In genomic region chr1:226123212-226123560, GRCh38 we compare ENCODE assay signal across 9 cellular contexts.
DNase-seq lines count a peak whose midpoint lies in the region; ATAC-seq and TF ChIP-seq lines count a peak whose summit lies in the region.
"Had no signal": no experiment of that assay in that cellular context is flagged by ENCODE, and none has a peak within 500 bp of the region (broad histone marks: within the 10 kb centered on the region; RNA-seq: fewer than 3 reads in every experiment).

No MANE protein-coding gene starts in this region.

- H3K4me1 Mint-ChIP-seq in activated naive CD4-positive, alpha-beta T cell treated with anti-CD3 and anti-CD28 coated beads, Interleukin-2, amount 50 U/mL, for 24 hours = peaks cover 33% of the 10 kb centered on the region
- H3K4me1 Mint-ChIP-seq in activated B cell treated with CpG ODN at 0.5 μM for 24 hours (peaks cover 86% of the 10 kb centered on the region), immature natural killer cell (peaks cover 18 to 21% of the 10 kb centered on the region in 2 donors), type B pancreatic cell (ENCODE audit: unreplicated experiment) (peaks cover 43% of the 10 kb centered on the region)

- H3K4me3 Mint-ChIP-seq in activated naive CD4-positive, alpha-beta T cell treated with anti-CD3 and anti-CD28 coated beads, Interleukin-2, amount 50 U/mL, for 24 hours = peak overlapping the region; percentile 47
- H3K4me3 Mint-ChIP-seq in activated B cell treated with CpG ODN at 0.5 μM for 24 hours = peak overlapping the region; percentile 92
- H3K4me3 Mint-ChIP-seq in immature natural killer cell = peak overlapping the region; percentile 76 to 89 (median 87)
- H3K4me3 Mint-ChIP-seq in type B pancreatic cell = peak overlapping the region; percentile 88

- DNase-seq in activated naive CD4-positive, alpha-beta T cell (lab: John Stamatoyannopoulos, UW) = no peak
- no peak for DNase-seq in activated B cell treated with CpG ODN at 0.5 μM for 24 hours
- DNase-seq in immature natural killer cell = no peak
- no peak for DNase-seq in type B pancreatic cell (ENCODE audit: extremely low spot score, unreplicated experiment)
- DNase-seq in NCI-H774 (lab: John Stamatoyannopoulos, UW) = no peak
- DNase-seq: foreskin melanocyte had no signal

- no peaks in the 10 kb centered on the region for H3K9me3 Mint-ChIP-seq in activated naive CD4-positive, alpha-beta T cell treated with anti-CD3 and anti-CD28 coated beads, Interleukin-2, amount 50 U/mL, for 24 hours
- H3K9me3 Mint-ChIP-seq in activated B cell treated with CpG ODN at 0.5 μM for 24 hours = no peaks in the 10 kb centered on the region
- H3K9me3 Mint-ChIP-seq in immature natural killer cell = no peaks in the 10 kb centered on the region
- no peaks in the 10 kb centered on the region for H3K9me3 Mint-ChIP-seq in type B pancreatic cell

- CTCF ChIA-PET in activated B cell treated with CpG ODN at 0.5 μM for 24 hours (lab: Charles Lee) = interaction anchor here (1.0 to 6.8 kb wide), 13 partner anchors 10 to 285 kb away, joined by 3 to 209 read pairs (median 4); partner anchors contain the start of gene PARP1

- intact Hi-C loops in activated B cell treated with CpG ODN at 0.5 μM for 24 hours (cut with micrococcal nuclease) = loop anchor here (2.0 to 10.0 kb wide), 4 partner anchors 248 to 646 kb away; partner anchors contain the start of gene SRP9

- no peaks in the 10 kb centered on the region for H3K27me3 Mint-ChIP-seq in activated naive CD4-positive, alpha-beta T cell treated with anti-CD3 and anti-CD28 coated beads, Interleukin-2, amount 50 U/mL, for 24 hours
- H3K27me3 Mint-ChIP-seq in activated B cell treated with CpG ODN at 0.5 μM for 24 hours (no peaks in the 10 kb centered on the region), immature natural killer cell (ENCODE audit: low read depth in 3 of 3) (peaks cover 6 to 19% (median 8%) of the 10 kb centered on the region in 3 donors), type B pancreatic cell (no peaks in the 10 kb centered on the region)

- no peak for ATAC-seq in activated B cell treated with CpG ODN at 0.5 μM for 24 hours (ENCODE audit: low read depth)
- no peak for ATAC-seq in GM19351 (IDR thresholded peaks at IDR 0.05; ENCODE audit: unreplicated experiment)
- ATAC-seq in HG03175 (IDR thresholded peaks at IDR 0.05; ENCODE audit: unreplicated experiment) = no peak

- no peaks in the 10 kb centered on the region for H3K36me3 Mint-ChIP-seq in activated naive CD4-positive, alpha-beta T cell treated with anti-CD3 and anti-CD28 coated beads, Interleukin-2, amount 50 U/mL, for 24 hours
- H3K36me3 Mint-ChIP-seq in activated B cell treated with CpG ODN at 0.5 μM for 24 hours (ENCODE audit: low read depth) (peaks cover 2% of the 10 kb centered on the region), immature natural killer cell (no peaks in the 10 kb centered on the region), type B pancreatic cell (no peaks in the 10 kb centered on the region)

- TF ChIP-seq CTCF in activated B cell treated with CpG ODN at 0.5 μM for 24 hours (IDR thresholded peaks at IDR 0.05) (no peak), type B pancreatic cell (conservative IDR thresholded peaks at IDR 0.05) (no peak)

- H3K27ac Mint-ChIP-seq in activated naive CD4-positive, alpha-beta T cell treated with anti-CD3 and anti-CD28 coated beads, Interleukin-2, amount 50 U/mL, for 24 hours = peak overlapping the region; percentile 79
- H3K27ac Mint-ChIP-seq in activated B cell treated with CpG ODN at 0.5 μM for 24 hours = peak overlapping the region; percentile 100
- peak overlapping the region in 5 of 6 donors; percentile 83 to 96 (median 91) for H3K27ac Mint-ChIP-seq in immature natural killer cell
- H3K27ac Mint-ChIP-seq in type B pancreatic cell = peak overlapping the region; percentile 33

- POLR2A ChIA-PET in activated B cell treated with CpG ODN at 0.5 μM for 24 hours (lab: Charles Lee) = interaction anchor here (0.5 to 6.6 kb wide), 22 partner anchors 9 to 425 kb away, joined by 3 to 182 read pairs (median 6); partner anchors contain the start of genes H3-3A, PARP1, PYCR2 and SDE2

Comparison
In these comparisons a context has a peak if more than half of its experiments do, and no peak if none do; other contexts are left out.
1. H3K27ac Mint-ChIP-seq: peak in every context shown above with its lines; median percentile 100 in activated B cell treated with CpG ODN at 0.5 μM for 24 hours; 91 in immature natural killer cell; 79 in activated naive CD4-positive, alpha-beta T cell treated with anti-CD3 and anti-CD28 coated beads, Interleukin-2, amount 50 U/mL, for 24 hours; 33 in type B pancreatic cell.